Comparison of ENCODE assay signal across 8 cellular contexts in genomic region chr22:50274311-50274710, GRCh38. TPM values are rescaled to one million over a fixed set of nuclear protein-coding genes. Genes with fewer than 3 reads are reported as not detected.
DNase-seq lines count a peak whose midpoint lies in the region; ATAC-seq lines count a peak whose summit lies in the region.

No MANE protein-coding gene starts in this region.

- H3K9me3 Mint-ChIP-seq in naive B cell, result no peaks in the 10 kb centered on the region

- H3K4me1 Mint-ChIP-seq in naive B cell, result peaks cover 8 to 24% (median 13%) of the 10 kb centered on the region in 3 donors

- H3K36me3 Mint-ChIP-seq in naive B cell, result no peaks in the 10 kb centered on the region

- ATAC-seq in naive B cell (ENCODE audit: low read depth in 2 of 2), result peak in 1 of 2 donors; percentile 22
- ATAC-seq in HG02840 (IDR thresholded peaks at IDR 0.05; ENCODE audit: low FRiP score, unreplicated experiment), result no peak

- DNase-seq in DMS114 treated with DMSO at 0.1 percent for 48 hours (lab: John Stamatoyannopoulos, UW; ENCODE audit: unreplicated experiment) (peak; percentile 73), HT1080 (ENCODE audit: low read depth) (peak; percentile 40), T follicular helper cell (ENCODE audit: low read depth) (peak; percentile 22), naive B cell (peak; percentile 49), 8988T (no peak), NCI-H524 treated with DMSO at 0.1 percent for 48 hours (lab: John Stamatoyannopoulos, UW) (no peak)
- DNase-seq in effector CD4-positive, alpha-beta T cell, result peak; percentile 26

- peaks cover 0 to 6% (median 2%) of the 10 kb centered on the region in 3 donors for H3K27me3 Mint-ChIP-seq in naive B cell

- H3K4me3 Mint-ChIP-seq in naive B cell, result peak overlapping the region in 3 of 8 donors; percentile 44 to 69 (median 52)

- H3K27ac Mint-ChIP-seq in naive B cell, result peak overlapping the region in 1 of 6 donors; percentile 85

RNA-seq across cellular contexts. Expression of gene MAPK11, which starts 4.1 kb away (rescaled TPM):
- total RNA-seq in HT1080 (2014; rRNA removed; shearing (Covaris generic)), result 12.6 and 18.0 TPM in 2 replicates
- 12.1 and 14.3 TPM in 2 replicates for polyA plus RNA-seq in HT1080 (2015; cell fraction: cytosol; rRNA removed)
- polyA plus RNA-seq in HT1080 (2015; cell fraction: nucleus; rRNA removed), result 42.7 and 47.7 TPM in 2 replicates
- polyA plus RNA-seq in naive B cell (ENCODE audit: low read depth in 6 of 6), result under 1 TPM in 3 of 6 donors, not detected in 3; 0.17 to 0.21 (median 0.19) TPM

RNA-seq across cellular contexts. Expression of gene MAPK12, which starts 12.8 kb away (rescaled TPM):
- total RNA-seq in HT1080 (2014; rRNA removed; shearing (Covaris generic)), result 50.1 and 50.6 TPM in 2 replicates
- polyA plus RNA-seq in HT1080 (2015; cell fraction: cytosol; rRNA removed), result 34.3 and 41.5 TPM in 2 replicates
- polyA plus RNA-seq in HT1080 (2015; cell fraction: nucleus; rRNA removed), result 159 and 182 TPM in 2 replicates
- under 1 TPM in 5 of 6 donors, not detected in 1; 0.04 to 0.19 (median 0.09) TPM for polyA plus RNA-seq in naive B cell (ENCODE audit: low read depth in 6 of 6)

RNA-seq across cellular contexts. Expression of gene HDAC10, which starts 23.2 kb away (rescaled TPM):
- 13.6 and 14.5 TPM in 2 replicates for total RNA-seq in HT1080 (2014; rRNA removed; shearing (Covaris generic))
- 20.3 and 20.6 TPM in 2 replicates for polyA plus RNA-seq in HT1080 (2015; cell fraction: cytosol; rRNA removed)
- polyA plus RNA-seq in HT1080 (2015; cell fraction: nucleus; rRNA removed), result 190 and 200 TPM in 2 replicates
- polyA plus RNA-seq in naive B cell (ENCODE audit: low read depth in 6 of 6), result 1 to 10 TPM; 4.6 to 8.2 (median 6.3) TPM

RNA-seq across cellular contexts. Expression of gene TUBGCP6, which starts 29.5 kb away (rescaled TPM):
- 13.1 and 14.2 TPM in 2 replicates for total RNA-seq in HT1080 (2014; rRNA removed; shearing (Covaris generic))
- 3.9 and 5.5 TPM in 2 replicates for polyA plus RNA-seq in HT1080 (2015; cell fraction: cytosol; rRNA removed)
- polyA plus RNA-seq in HT1080 (2015; cell fraction: nucleus; rRNA removed), result 82.8 and 86.1 TPM in 2 replicates
- 10 to 100 TPM; 11.6 to 23.2 (median 14.2) TPM for polyA plus RNA-seq in naive B cell (ENCODE audit: low read depth in 6 of 6)

RNA-seq across cellular contexts. Expression of gene PLXNB2, which starts 33.1 kb away (rescaled TPM):
- 73.4 and 84.1 TPM in 2 replicates for total RNA-seq in HT1080 (2014; rRNA removed; shearing (Covaris generic))
- 107 and 112 TPM in 2 replicates for polyA plus RNA-seq in HT1080 (2015; cell fraction: cytosol; rRNA removed)
- polyA plus RNA-seq in HT1080 (2015; cell fraction: nucleus; rRNA removed), result 340 and 353 TPM in 2 replicates
- polyA plus RNA-seq in naive B cell (ENCODE audit: low read depth in 6 of 6), result 1 to 10 TPM in 2 of 6 donors, under 1 TPM in 3, not detected in 1; 0.46 to 1.1 (median 0.66) TPM

Comparison
In these comparisons a context has a peak if more than half of its experiments do, and no peak if none do; other contexts are left out.
1. DNase-seq: peak in DMS114 treated with DMSO at 0.1 percent for 48 hours (single experiment), HT1080 (single experiment), T follicular helper cell (single experiment), effector CD4-positive, alpha-beta T cell (single experiment) and naive B cell (single experiment); none in 8988T (single experiment) and NCI-H524 treated with DMSO at 0.1 percent for 48 hours (single experiment).